20 cellular contexts compared by ENCODE assay signal in genomic region chr7:102082693-102083385, GRCh38.
DNase-seq lines count a peak whose midpoint lies in the region; ATAC-seq and TF ChIP-seq lines count a peak whose summit lies in the region.
"Had no signal": no experiment of that assay in that cellular context is flagged by ENCODE, and none has a peak within 500 bp of the region (broad histone marks: within the 10 kb centered on the region; RNA-seq: fewer than 3 reads in every experiment).

No MANE protein-coding gene starts in this region.

- ATAC-seq in PC-3 = peak; percentile 78
- ATAC-seq in HG02610 (IDR thresholded peaks at IDR 0.05; ENCODE audit: unreplicated experiment) = no peak
- ATAC-seq in GM21717 (IDR thresholded peaks at IDR 0.05; ENCODE audit: unreplicated experiment) = no peak
- ATAC-seq: GM12878, HepG2 had no signal

- peaks cover 22% of the 10 kb centered on the region for H3K4me1 Mint-ChIP-seq in neural progenitor cell
- H3K4me1 Mint-ChIP-seq: CD14-positive monocyte had no signal

- CTCF ChIA-PET in PC-3 (lab: Charles Lee) = no interaction called here

- no peaks in the 10 kb centered on the region for H3K9me2 ChIP-seq in PC-3 (replicated peaks; ENCODE audit: low read length)

- H3K27me3 Mint-ChIP-seq in neural progenitor cell (ENCODE audit: insufficient read depth, low read depth) = peaks cover 6% of the 10 kb centered on the region

- H3F3A ChIP-seq in PC-3 (ENCODE audit: low read length, unreplicated experiment) (no peaks in the 10 kb centered on the region), neural progenitor cell (ENCODE audit: low read depth) (peaks cover 16% of the 10 kb centered on the region)

- intact Hi-C loops in PC-3 (cut with micrococcal nuclease) = no loop called here

- POLR2A ChIA-PET in PC-3 (lab: Charles Lee; ENCODE audit: unreplicated experiment) = no interaction called here

- DNase-seq in ELR (ENCODE audit: low read depth) = peak; percentile 49
- peak; percentile 66 for DNase-seq in PC-3
- DNase-seq in choroid plexus epithelial cell (ENCODE audit: low read depth) = peak; percentile 37
- peak; percentile 28 for DNase-seq in iris pigment epithelial cell (ENCODE audit: low read depth)
- no peak for DNase-seq in hippocampal formation (lab: John Stamatoyannopoulos, UW)
- no peak for DNase-seq in neural progenitor cell (ENCODE audit: low spot score)
- DNase-seq: DND-41; GF-D8; GOT3; KG1; NCI-H1417 treated with DMSO at 0.1 percent for 48 hours; NCI-H1930; NCI-H446; NK-92 treated with Interleukin-12 subunit alpha and Interleukin-12 subunit beta, amount 100 ng/mL, for 24 hours; SIG-M5 had no signal

- H3K9ac ChIP-seq in PC-3 (ENCODE audit: low read length) (peak overlapping the region; percentile 62), neural progenitor cell (no peak overlapping the region)

- H3K79me2 ChIP-seq in PC-3 (ENCODE audit: low read length) (no peaks in the 10 kb centered on the region), neural progenitor cell (ENCODE audit: low read depth) (peaks cover 27% of the 10 kb centered on the region)

- H3K9me3 ChIP-seq in PC-3 (ENCODE audit: low read length) (0 out of 2 replicates have a peak, but pooled peaks cover 4% of the 10 kb centered on the region), neural progenitor cell (ENCODE audit: low read depth) (no peaks in the 10 kb centered on the region)

- peaks cover 16% of the 10 kb centered on the region for H3K9me3 Mint-ChIP-seq in neural progenitor cell

- H3K27ac ChIP-seq in PC-3 (ENCODE audit: low read length) (peak overlapping the region; percentile 90), neural progenitor cell (no peak overlapping the region)

- H3K4me1 ChIP-seq in PC-3 (ENCODE audit: insufficient read depth, low read length) (peaks cover 25% of the 10 kb centered on the region; the same call in 1 of the 2 replicates), neural progenitor cell (peaks cover 14% of the 10 kb centered on the region)

- H3K4me3 ChIP-seq in PC-3 (ENCODE audit: low read length) (no peak overlapping the region), choroid plexus epithelial cell (ENCODE audit: low read depth, low read length) (no peak overlapping the region), neural progenitor cell (no peak overlapping the region)
- H3K4me3 ChIP-seq: GM12878 had no signal

- H2AFZ ChIP-seq in PC-3 (ENCODE audit: low read length) (no peak overlapping the region), neural progenitor cell (replicated peaks) (no peak overlapping the region)

- no peak overlapping the region for H3K27ac Mint-ChIP-seq in neural progenitor cell

- H3K36me3 Mint-ChIP-seq in neural progenitor cell = peaks cover 39% of the 10 kb centered on the region

- no peak for TF ChIP-seq CTCF in PC-3 (conservative IDR thresholded peaks at IDR 0.05; ENCODE audit: low read depth, low read length)
- TF ChIP-seq CTCF in choroid plexus epithelial cell (conservative IDR thresholded peaks at IDR 0.05; ENCODE audit: low read depth, low read length) = no peak
- TF ChIP-seq CTCF in neural progenitor cell (IDR thresholded peaks at IDR 0.05) = no peak

- H3K4me3 Mint-ChIP-seq in neural progenitor cell = no peak overlapping the region
- H3K4me3 Mint-ChIP-seq: CD14-positive monocyte had no signal

- H3K27me3 ChIP-seq in PC-3 (ENCODE audit: low read length) (no peaks in the 10 kb centered on the region), neural progenitor cell (no peaks in the 10 kb centered on the region)

- H3K4me2 ChIP-seq in PC-3 (ENCODE audit: low read length) (peak overlapping the region; percentile 63), neural progenitor cell (no peak overlapping the region)

- peaks cover 17% of the 10 kb centered on the region for H3K36me3 ChIP-seq in PC-3 (ENCODE audit: low read depth, low read length)
- H3K36me3 ChIP-seq in neural progenitor cell = peaks cover 8% of the 10 kb centered on the region

- H4K20me1 ChIP-seq in PC-3 (ENCODE audit: low read length) (no peaks in the 10 kb centered on the region), neural progenitor cell (ENCODE audit: low read depth) (peaks cover 20% of the 10 kb centered on the region)

- no TSS peak for BruUV-seq in PC-3 (replicated peaks; lab: Mats Ljungman, UMichigan)

Comparison
In these comparisons a context has a peak if more than half of its experiments do, and no peak if none do; other contexts are left out.
1. DNase-seq: peak in ELR (single experiment), PC-3 (single experiment), choroid plexus epithelial cell (single experiment) and iris pigment epithelial cell (single experiment); none in hippocampal formation (0 of 2) and neural progenitor cell (single experiment).